Comparison of ENCODE assay signal across 1 cellular context in genomic region chr5:158908690-158909325, GRCh38.
TF ChIP-seq lines count a peak whose summit lies in the region.

No MANE protein-coding gene starts in this region.

TF ChIP-seq in GM23338, 12 proteins besides CTCF, POLR2A, EP300 and RAD21:
- TF ChIP-seq JUNB (IDR thresholded peaks at IDR 0.05; ENCODE audit: unreplicated experiment) (no peak), REST (IDR thresholded peaks at IDR 0.05; ENCODE audit: unreplicated experiment) (no peak), ZNF462 (CRISPR knock-in tag; IDR thresholded peaks at IDR 0.05) (no peak), CREB1 (CRISPR knock-in tag; IDR thresholded peaks at IDR 0.05; ENCODE audit: low read depth) (no peak), EZH2 (IDR thresholded peaks at IDR 0.05; ENCODE audit: low read depth, unreplicated experiment) (no peak), EZH2phosphoT487 (IDR thresholded peaks at IDR 0.05; ENCODE audit: unreplicated experiment) (no peak), ETS1 (IDR thresholded peaks at IDR 0.05) (no peak), STAT1 (IDR thresholded peaks at IDR 0.05; ENCODE audit: unreplicated experiment) (no peak), POLR2AphosphoS5 (IDR thresholded peaks at IDR 0.05; ENCODE audit: low read depth) (no peak), ZNF331 (CRISPR knock-in tag; IDR thresholded peaks at IDR 0.05; ENCODE audit: low read depth) (no peak)
